ENCODE assay signal across 13 cellular contexts in the genomic region with DNA sequence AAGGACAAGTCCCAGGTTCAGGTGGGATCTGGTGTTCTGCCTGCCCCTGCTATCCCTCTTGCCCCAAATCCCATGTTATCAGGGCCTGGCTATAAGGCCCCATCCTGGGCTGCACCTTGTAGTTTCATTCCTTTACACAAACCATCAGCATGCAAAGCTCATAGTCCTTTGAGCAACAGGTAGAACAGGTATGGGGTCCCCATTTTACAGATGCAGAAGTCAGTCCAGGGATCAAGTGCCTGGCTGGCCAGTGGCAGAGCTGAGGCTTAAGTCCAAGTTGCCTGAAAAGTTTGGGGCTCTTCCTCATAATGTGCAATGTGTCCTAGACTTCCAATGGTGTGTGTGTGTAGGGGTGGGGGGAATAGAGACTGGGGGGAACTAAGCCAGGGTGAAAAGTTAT. TPM values are rescaled to one million over a fixed set of nuclear protein-coding genes. Genes with fewer than 3 reads are reported as not detected.
"Had no signal": no experiment of that assay in that cellular context is flagged by ENCODE, and none has a peak within 500 bp of the region (broad histone marks: within the 10 kb centered on the region; RNA-seq: fewer than 3 reads in every experiment).

No MANE protein-coding gene starts in this region.

- DNase-seq: activated CD4-positive, alpha-beta T cell treated with anti-CD3 and anti-CD28 coated beads, Interleukin-2, amount 50 U/mL, for 4 hours; activated CD4-positive, CD25-positive, alpha-beta regulatory T cell treated with anti-CD3 and anti-CD28 coated beads, Interleukin-2, amount 50 U/mL, for 72 hours; activated naive CD4-positive, alpha-beta T cell; activated naive CD8-positive, alpha-beta T cell treated with anti-CD3 and anti-CD28 coated beads, Interleukin-2, amount 10 ng/mL, durations not matched to agents 7 days and 5 days; activated T-cell treated with anti-CD3 and anti-CD28 coated beads for 4 hours; effector memory CD4-positive, alpha-beta T cell; gastrocnemius medialis; islet precursor cell; left lung; stimulated activated CD4-positive, alpha-beta T cell treated with anti-CD3 and anti-CD28 coated beads, Interleukin-4, amount 100 ng/mL, for 1 hour; stimulated activated naive CD4-positive, alpha-beta T cell; upper lobe of right lung had no signal

- H3K4me1 ChIP-seq: gastrocnemius medialis, left lung, upper lobe of right lung had no signal

- H3K9me3 ChIP-seq: gastrocnemius medialis, left lung, upper lobe of right lung had no signal

- H3K27me3 ChIP-seq: gastrocnemius medialis, left lung, upper lobe of right lung had no signal

- H3K27ac ChIP-seq: left lung, SK-N-MC, upper lobe of right lung had no signal

- ATAC-seq: gastrocnemius medialis, left lung, upper lobe of right lung had no signal

- H3K36me3 ChIP-seq: gastrocnemius medialis, left lung, upper lobe of right lung had no signal

- H3K4me3 ChIP-seq: gastrocnemius medialis, left lung, SK-N-MC, upper lobe of right lung had no signal

RNA-seq across cellular contexts. Expression of gene RBPMS2, which starts 11.9 kb away (rescaled TPM):
- total RNA-seq: activated naive CD8-positive, alpha-beta T cell treated with anti-CD3 and anti-CD28 coated beads, Interleukin-2, amount 10 ng/mL, durations not matched to agents 7 days and 5 days had no signal
